ENCODE assay signal across 19 cellular contexts in the genomic region with DNA sequence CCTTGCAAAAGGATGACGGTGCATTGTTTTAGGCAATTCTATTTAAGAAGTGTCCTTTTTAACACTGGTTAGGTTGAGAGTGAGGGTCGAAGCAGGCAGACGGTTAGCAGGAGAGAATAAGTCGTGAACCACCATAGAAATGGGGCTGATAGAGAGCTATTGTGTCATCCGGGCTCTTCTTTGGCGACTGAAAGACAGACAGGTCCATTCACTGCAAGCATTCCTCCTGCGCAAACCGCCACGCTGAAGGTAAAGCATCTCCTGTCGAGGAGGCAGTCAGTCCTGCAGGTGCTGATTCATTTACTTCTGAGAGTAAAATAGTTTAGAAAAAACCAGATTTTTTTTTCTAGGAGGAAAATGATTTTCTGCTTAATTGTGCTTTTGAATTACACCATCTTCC.
DNase-seq lines count a peak whose midpoint lies in the region; TF ChIP-seq lines count a peak whose summit lies in the region.
"Had no signal": no experiment of that assay in that cellular context is flagged by ENCODE, and none has a peak within 500 bp of the region (broad histone marks: within the 10 kb centered on the region; RNA-seq: fewer than 3 reads in every experiment).

No MANE protein-coding gene starts in this region.

- H3K36me3 ChIP-seq in testis (ENCODE audit: low read depth, missing control alignments): no peaks in the 10 kb centered on the region

- no peak for TF ChIP-seq CTCF in nephron progenitor cell (IDR thresholded peaks at IDR 0.05)
- no peak for TF ChIP-seq CTCF in testis (IDR thresholded peaks at IDR 0.05)

- no peaks in the 10 kb centered on the region for H3K27me3 ChIP-seq in testis

- DNase-seq in NCI-H748 (lab: John Stamatoyannopoulos, UW; ENCODE audit: unreplicated experiment) (peak; percentile 15), NCI-H748 treated with DMSO at 0.1 percent for 48 hours (lab: John Stamatoyannopoulos, UW) (no peak), nephron progenitor cell (no peak), testis (peak; percentile 52), NCI-H187 treated with DMSO at 0.1 percent for 48 hours (lab: John Stamatoyannopoulos, UW) (no peak), NCI-H2107 (lab: John Stamatoyannopoulos, UW) (no peak)
- DNase-seq in stimulated activated CD4-positive, alpha-beta T cell treated with anti-CD3 and anti-CD28 coated beads, Interleukin-4, amount 100 ng/mL, for 1 hour: no peak
- DNase-seq: activated CD4-positive, alpha-beta T cell treated with anti-CD3 and anti-CD28 coated beads, Interleukin-2, amount 50 U/mL, for 4 hours; activated T-cell treated with anti-CD3 and anti-CD28 coated beads, Interleukin-2, amount 50 U/mL, for 72 hours; CD4-positive, alpha-beta memory T cell; DND-41; Kasumi-1; kidney glomerular epithelial cell; NCI-H1436; NCI-H510A; stimulated activated CD4-positive, alpha-beta T cell treated with anti-CD3 and anti-CD28 coated beads, Interleukin-2, amount 100 ng/mL, for 48 hours; trophoblast cell had no signal

- H3K36me3 Mint-ChIP-seq in nephron progenitor cell (ENCODE audit: low read depth): no peaks in the 10 kb centered on the region
- H3K36me3 Mint-ChIP-seq: CD4-positive, alpha-beta memory T cell had no signal

- intact Hi-C loops in testis (cut with DNase I; ENCODE audit: low total_unique reads): loop anchor here (5.0 to 10.0 kb wide), 2 partner anchors 53 to 1005 kb away; a partner anchor contains a TSS

- H3K9me3 ChIP-seq in testis: no peaks in the 10 kb centered on the region

- no peak overlapping the region for H3K27ac Mint-ChIP-seq in nephron progenitor cell
- H3K27ac Mint-ChIP-seq: activated T-cell treated with anti-CD3 and anti-CD28 coated beads, Interleukin-2, amount 50 U/mL, for 72 hours; CD4-positive, alpha-beta memory T cell had no signal

- H3K4me1 Mint-ChIP-seq in nephron progenitor cell: peaks cover 62% of the 10 kb centered on the region

- WGBS in testis, 2 donors: 8 to 13% methylated on average over 10 of the region's 10 CpGs

- H3K4me3 ChIP-seq in testis: peak overlapping the region; percentile 65 to 67
- H3K4me3 ChIP-seq: SK-N-MC had no signal

- H3K9me3 Mint-ChIP-seq in nephron progenitor cell: no peaks in the 10 kb centered on the region
- H3K9me3 Mint-ChIP-seq: activated T-cell treated with anti-CD3 and anti-CD28 coated beads, Interleukin-2, amount 50 U/mL, for 72 hours had no signal

- H3K27ac ChIP-seq in cingulate gyrus (ENCODE audit: low read depth, low read length): peak overlapping the region; percentile 69
- peak overlapping the region; percentile 93 to 96 for H3K27ac ChIP-seq in testis
- H3K27ac ChIP-seq: SK-N-MC had no signal

- peaks cover 3% of the 10 kb centered on the region for H3K4me1 ChIP-seq in testis

- peaks cover 5% of the 10 kb centered on the region for H3K27me3 Mint-ChIP-seq in nephron progenitor cell (ENCODE audit: low read depth, poor library complexity)

- H3K4me3 Mint-ChIP-seq in nephron progenitor cell: peak overlapping the region; percentile 29

- TF ChIP-seq POLR2A in testis (IDR thresholded peaks at IDR 0.05): no peak

Comparison
In these comparisons a context has a peak if more than half of its experiments do, and no peak if none do; other contexts are left out.
1. DNase-seq: peak in NCI-H748 (single experiment) and testis (single experiment); none in NCI-H748 treated with DMSO at 0.1 percent for 48 hours (single experiment), nephron progenitor cell (single experiment), NCI-H187 treated with DMSO at 0.1 percent for 48 hours (single experiment), NCI-H2107 (single experiment) and stimulated activated CD4-positive, alpha-beta T cell treated with anti-CD3 and anti-CD28 coated beads, Interleukin-4, amount 100 ng/mL, for 1 hour (single experiment).